ENCODE assay signal across 8 cellular contexts in the genomic region with DNA sequence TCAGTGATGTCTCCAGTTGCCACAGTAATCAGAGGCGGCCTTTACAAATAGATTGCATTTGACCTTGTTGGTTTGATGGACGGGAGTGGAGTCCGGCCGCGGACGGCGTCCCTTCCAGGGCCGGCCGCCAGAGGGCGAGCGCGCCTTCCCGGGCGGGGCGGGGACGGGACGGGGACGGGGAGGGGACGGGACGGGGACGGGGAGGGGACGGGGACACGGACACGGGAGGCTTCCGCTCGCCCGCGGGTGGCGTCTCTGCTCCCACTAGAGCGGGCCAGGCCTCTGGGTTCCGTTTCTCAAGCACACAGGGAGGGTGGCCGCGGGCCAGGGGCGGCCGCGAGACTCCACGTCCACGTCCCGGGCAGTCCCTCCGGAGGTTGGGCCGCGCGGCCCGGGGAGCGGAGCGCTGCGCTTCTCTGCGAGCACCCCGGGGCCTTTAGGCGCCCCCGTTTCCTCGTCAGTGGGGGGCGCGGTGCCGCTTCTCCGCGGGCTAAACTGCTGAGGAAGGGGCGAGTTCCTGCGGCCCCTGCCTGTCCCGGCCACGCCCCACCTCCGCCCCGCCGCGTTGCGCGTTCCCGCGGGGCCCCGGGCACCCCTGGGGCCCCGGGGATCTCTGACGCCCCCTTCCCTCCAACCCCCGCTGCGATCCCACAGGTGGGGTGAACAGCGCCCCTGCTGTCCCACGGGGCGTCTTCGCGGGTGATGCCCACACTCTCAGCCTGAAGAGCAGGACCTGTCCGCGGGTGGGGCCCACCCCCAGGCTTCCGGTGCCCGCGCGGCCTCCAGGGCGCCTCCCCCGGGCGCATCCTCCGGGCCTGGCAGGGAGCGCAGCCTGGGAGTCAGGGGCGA.
DNase-seq lines count a peak whose midpoint lies in the region; ATAC-seq lines count a peak whose summit lies in the region.

No MANE protein-coding gene starts in this region.

- ATAC-seq in GM19397 (IDR thresholded peaks at IDR 0.05; ENCODE audit: unreplicated experiment), result peak; percentile 48
- peak; percentile 72 for ATAC-seq in esophagus mucosa

- peak; percentile 90 for DNase-seq in AG20443 (ENCODE audit: low spot score)
- DNase-seq in Kasumi-1 (lab: John Stamatoyannopoulos, UW), result peak; percentile 16 to 26
- peak; percentile 63 for DNase-seq in activated T-cell treated with anti-CD3 and anti-CD28 coated beads for 1 hour (ENCODE audit: low read depth)
- DNase-seq in myocyte (ENCODE audit: low read depth), result peak; percentile 1
- DNase-seq in stimulated activated CD8-positive, alpha-beta memory T cell treated with anti-CD3 and anti-CD28 coated beads, Interleukin-7, amount 100 ng/mL, for 48 hours (ENCODE audit: extremely low read depth in 1 of 2, low read depth in 1 of 2), result peak; percentile 17 to 45
- no peak for DNase-seq in GF-D8 (lab: John Stamatoyannopoulos, UW)
